In genomic region chr14:21103710-21104447, GRCh38 we compare ENCODE assay signal across 1 cellular context.
A peak's percentile ranks its signal among the peaks of the same experiment; 100 is the strongest.
TF ChIP-seq lines count a peak whose summit lies in the region.

No MANE protein-coding gene starts in this region.

TF ChIP-seq in HepG2, 621 proteins besides CTCF, POLR2A, EP300 and RAD21 (continued from another document and continues in another):
- TF ChIP-seq ZNF609 (CRISPR knock-in tag; IDR thresholded peaks at IDR 0.05; ENCODE audit: borderline replicate concordance) (peak; percentile 87), TCF7 (IDR thresholded peaks at IDR 0.05; ENCODE audit: low read depth) (peak; percentile 60; the same call in 1 of the 2 replicates), HCFC1 (IDR thresholded peaks at IDR 0.05; ENCODE audit: low read depth, low read length) (no peak; the same call in 1 of the 2 replicates), MEIS2 (CRISPR knock-in tag; IDR thresholded peaks at IDR 0.05) (peak; percentile 74), ZNF549 (CRISPR knock-in tag; IDR thresholded peaks at IDR 0.05) (peak; percentile 96), MAFF (IDR thresholded peaks at IDR 0.05; ENCODE audit: low read depth, low read length) (no peak), LCORL (IDR thresholded peaks at IDR 0.05) (no peak), LCORL (CRISPR knock-in tag; IDR thresholded peaks at IDR 0.05) (peak; percentile 93), TP53 (CRISPR knock-in tag; conservative IDR thresholded peaks at IDR 0.05) (peak; percentile 55), ZNF891 (CRISPR knock-in tag; IDR thresholded peaks at IDR 0.05) (peak; percentile 98; the same call in 1 of the 2 replicates), ELF4 (CRISPR knock-in tag; IDR thresholded peaks at IDR 0.05; ENCODE audit: borderline replicate concordance) (peak; percentile 98), ZNF354B (CRISPR knock-in tag; IDR thresholded peaks at IDR 0.05) (peak; percentile 100), ZNF572 (CRISPR knock-in tag; IDR thresholded peaks at IDR 0.05) (0 out of 2 replicates have a peak, but pooled peaks have one; percentile 17), ZNF264 (CRISPR knock-in tag; IDR thresholded peaks at IDR 0.05) (peak; percentile 96), RFXANK (CRISPR knock-in tag; IDR thresholded peaks at IDR 0.05) (peak; percentile 90), NFE2L2 (IDR thresholded peaks at IDR 0.05; ENCODE audit: low read length) (no peak), ZC3H13 (CRISPR knock-in tag; IDR thresholded peaks at IDR 0.05) (peak; percentile 96), ZBTB49 (CRISPR knock-in tag; IDR thresholded peaks at IDR 0.05; ENCODE audit: borderline replicate concordance) (peak; percentile 44; the same call in 1 of the 2 replicates), THYN1 (CRISPR knock-in tag; IDR thresholded peaks at IDR 0.05; ENCODE audit: borderline replicate concordance, low read depth) (peak; percentile 99; the same call in 1 of the 2 replicates), TMF1 (CRISPR knock-in tag; IDR thresholded peaks at IDR 0.05; ENCODE audit: low read depth) (peak; percentile 100), NFATC3 (CRISPR knock-in tag; IDR thresholded peaks at IDR 0.05) (no peak; the same call in 1 of the 2 replicates), ZNF788 (CRISPR knock-in tag; IDR thresholded peaks at IDR 0.05; ENCODE audit: borderline replicate concordance) (peak; percentile 98), SIN3A (IDR thresholded peaks at IDR 0.05; ENCODE audit: borderline replicate concordance, low read depth, low read length) (peak; percentile 86), PLSCR1 (CRISPR knock-in tag; IDR thresholded peaks at IDR 0.05; ENCODE audit: borderline replicate concordance) (peak; percentile 83; the same call in 1 of the 2 replicates), ZBTB43 (CRISPR knock-in tag; conservative IDR thresholded peaks at IDR 0.05) (peak; percentile 97), HIC2 (CRISPR knock-in tag; IDR thresholded peaks at IDR 0.05; ENCODE audit: low read depth) (peak; percentile 85), ZNF207 (IDR thresholded peaks at IDR 0.05; ENCODE audit: borderline replicate concordance) (no peak), CBX2 (IDR thresholded peaks at IDR 0.05; ENCODE audit: low read depth, low read length) (no peak), CBX2 (CRISPR knock-in tag; IDR thresholded peaks at IDR 0.05; ENCODE audit: low read depth) (peak; percentile 94; the same call in 1 of the 2 replicates), SP4 (CRISPR knock-in tag; IDR thresholded peaks at IDR 0.05) (peak; percentile 92), TEAD3 (CRISPR knock-in tag; optimal IDR thresholded peaks at IDR 0.05; ENCODE audit: borderline replicate concordance) (peak; percentile 47), ZNF607 (CRISPR knock-in tag; IDR thresholded peaks at IDR 0.05; ENCODE audit: borderline replicate concordance) (peak; percentile 90; the same call in 1 of the 2 replicates), NFAT5 (CRISPR knock-in tag; IDR thresholded peaks at IDR 0.05) (peak; percentile 97; the same call in 1 of the 2 replicates), MAX (IDR thresholded peaks at IDR 0.05) (no peak), HMG20B (CRISPR knock-in tag; conservative IDR thresholded peaks at IDR 0.05) (peak; percentile 61), MBNL3 (CRISPR knock-in tag; conservative IDR thresholded peaks at IDR 0.05) (no peak), PRDM10 (CRISPR knock-in tag; IDR thresholded peaks at IDR 0.05; ENCODE audit: low read depth) (peak; percentile 100), XBP1 (CRISPR knock-in tag; IDR thresholded peaks at IDR 0.05) (peak; percentile 28; the same call in 1 of the 2 replicates)
